26 cellular contexts compared by ENCODE assay signal in genomic region chr1:897176-897575, GRCh38. TPM values are rescaled to one million over a fixed set of nuclear protein-coding genes. Genes with fewer than 3 reads are reported as not detected.
"Had no signal": no experiment of that assay in that cellular context is flagged by ENCODE, and none has a peak within 500 bp of the region (broad histone marks: within the 10 kb centered on the region; RNA-seq: fewer than 3 reads in every experiment).

No MANE protein-coding gene starts in this region.

- H3K9me3 ChIP-seq: SJSA1 had no signal

- H3K27ac Mint-ChIP-seq: activated CD4-positive, alpha-beta memory T cell treated with anti-CD3 and anti-CD28 coated beads for 36 hours; activated naive CD4-positive, alpha-beta T cell treated with anti-CD3 and anti-CD28 coated beads, Interleukin-2, amount 10 ng/mL, durations not matched to agents 7 days and 5 days; activated naive CD8-positive, alpha-beta T cell treated with anti-CD3 and anti-CD28 coated beads for 36 hours; activated T-cell treated with anti-CD3 and anti-CD28 coated beads, Interleukin-2, amount 50 U/mL, for 72 hours; activated T-helper 2 cell treated with anti-CD3 and anti-CD28 coated beads, Interferon-gamma antibody, Interleukin-2, Interleukin-4, amounts not matched to agents 10 μg/mL and 5 μg/mL and 100 μg/mL, durations not matched to agents 14 hours and 24 hours and 36 hours; T-helper 1 cell treated with Interleukin-12 subunit alpha and Interleukin-12 subunit beta and Interleukin-4 antibody, amounts not matched to agents 30 μg/mL and 1 μg/mL, for 36 hours; WTC11 had no signal

- H3K27ac ChIP-seq: brain microvascular endothelial cell, cardiac muscle cell, SJSA1 had no signal

- H3K36me3 ChIP-seq: brain microvascular endothelial cell, cardiac muscle cell, SJSA1 had no signal

- H3K4me3 Mint-ChIP-seq: activated CD4-positive, alpha-beta memory T cell treated with anti-CD3 and anti-CD28 coated beads for 36 hours; activated naive CD4-positive, alpha-beta T cell treated with anti-CD3 and anti-CD28 coated beads, Interleukin-2, amount 10 ng/mL, durations not matched to agents 7 days and 5 days; activated naive CD8-positive, alpha-beta T cell treated with anti-CD3 and anti-CD28 coated beads for 36 hours; activated T-cell treated with anti-CD3 and anti-CD28 coated beads, Interleukin-2, amount 50 U/mL, for 72 hours; T-helper 1 cell treated with Interleukin-12 subunit alpha and Interleukin-12 subunit beta and Interleukin-4 antibody, amounts not matched to agents 30 μg/mL and 1 μg/mL, for 36 hours; WTC11 had no signal

- DNase-seq: activated CD4-positive, alpha-beta memory T cell treated with anti-CD3 and anti-CD28 coated beads for 36 hours; activated CD4-positive, alpha-beta T cell treated with anti-CD3 and anti-CD28 coated beads for 48 hours; activated CD4-positive, CD25-positive, alpha-beta regulatory T cell treated with anti-CD3 and anti-CD28 coated beads, Interleukin-2, amount 50 U/mL, for 72 hours; activated CD8-positive, alpha-beta memory T cell treated with anti-CD3 and anti-CD28 coated beads, Interleukin-2, amount 50 U/mL, for 4 hours; activated gamma-delta T cell treated with Interleukin-2 at 50 U/mL for 16 hours; activated naive CD4-positive, alpha-beta T cell treated with anti-CD3 and anti-CD28 coated beads, Interleukin-2, amount 10 ng/mL, durations not matched to agents 7 days and 5 days; activated naive CD8-positive, alpha-beta T cell treated with anti-CD3 and anti-CD28 coated beads for 36 hours; activated T-cell treated with anti-CD3 and anti-CD28 coated beads, Interleukin-2, amount 50 U/mL, for 72 hours; brain microvascular endothelial cell; NCI-H1092 treated with DMSO at 0.1 percent for 48 hours; NCI-H1417 treated with DMSO at 0.1 percent for 48 hours; NCI-H1694; NCI-H2029; NCI-H2107; NCI-H345; NCI-H510A treated with DMSO at 0.1 percent for 48 hours; NCI-H69; NK-92 treated with Interleukin-12 subunit alpha and Interleukin-12 subunit beta, amount 100 ng/mL, for 24 hours; PC-3; SHP77 had no signal

- H3K4me3 ChIP-seq: cardiac muscle cell, SJSA1 had no signal

- H3K4me1 ChIP-seq: SJSA1 had no signal

- H3K36me3 Mint-ChIP-seq: WTC11 had no signal

RNA-seq across cellular contexts. Expression of gene SAMD11, which starts 26.5 kb away (rescaled TPM):
- total RNA-seq: activated CD4-positive, alpha-beta memory T cell treated with anti-CD3 and anti-CD28 coated beads for 36 hours; activated naive CD8-positive, alpha-beta T cell treated with anti-CD3 and anti-CD28 coated beads for 36 hours; activated T-helper 2 cell treated with anti-CD3 and anti-CD28 coated beads, Interferon-gamma antibody, Interleukin-2, Interleukin-4, amounts not matched to agents 10 μg/mL and 5 μg/mL and 100 μg/mL, durations not matched to agents 14 hours and 24 hours and 36 hours; MCF 10A had no signal
